In the genomic region with DNA sequence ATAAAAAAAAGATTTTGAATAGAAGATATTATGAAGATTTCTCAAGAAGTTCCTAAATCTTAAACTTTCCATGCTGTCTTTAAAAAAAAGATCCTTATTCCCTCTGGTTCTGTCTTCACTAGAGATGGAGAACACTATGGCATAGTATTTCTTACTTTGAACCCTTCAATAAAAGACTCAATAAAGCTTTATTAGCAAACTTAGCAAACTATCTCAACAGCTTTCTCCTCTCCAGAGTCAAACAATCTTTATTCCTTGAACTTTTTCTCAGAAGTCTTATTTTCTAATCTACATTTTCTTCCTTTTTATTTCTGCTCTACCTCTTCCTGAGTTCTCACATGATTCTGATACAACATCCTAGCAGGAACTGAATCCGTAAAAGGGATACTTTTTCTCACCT, we compare ENCODE assay signal across 28 cellular contexts. TPM values are rescaled to one million over a fixed set of nuclear protein-coding genes. Genes with fewer than 3 reads are reported as not detected.
"Had no signal": no experiment of that assay in that cellular context is flagged by ENCODE, and none has a peak within 500 bp of the region (broad histone marks: within the 10 kb centered on the region; RNA-seq: fewer than 3 reads in every experiment).

No MANE protein-coding gene starts in this region.

- H3K27ac ChIP-seq: colonic mucosa, coronary artery, dorsolateral prefrontal cortex, epithelial cell of prostate, esophagus muscularis mucosa, esophagus squamous epithelium, foreskin keratinocyte, gastrocnemius medialis, gastroesophageal sphincter, heart left ventricle, heart right ventricle, hepatocyte had no signal

- H3K9me3 ChIP-seq: colonic mucosa, esophagus muscularis mucosa, esophagus squamous epithelium, gastrocnemius medialis, gastroesophageal sphincter, heart left ventricle, heart right ventricle had no signal

- H3K27me3 Mint-ChIP-seq: dendritic cell treated with granulocyte-macrophage colony-stimulating factor and Interleukin-4, amounts not matched to agents 40 ng/mL and 50 ng/mL, for 4 days; effector memory CD8-positive, alpha-beta T cell had no signal

- H2AFZ ChIP-seq: hepatocyte had no signal

- H3K4me3 Mint-ChIP-seq: dendritic cell treated with granulocyte-macrophage colony-stimulating factor and Interleukin-4, amounts not matched to agents 40 ng/mL and 50 ng/mL, for 4 days; effector memory CD8-positive, alpha-beta T cell; endodermal cell had no signal

- H3K4me2 ChIP-seq: hepatocyte had no signal

- H3K79me2 ChIP-seq: hepatocyte had no signal

- H3K4me1 Mint-ChIP-seq: endodermal cell had no signal

- FAIRE-seq: endometrium, endothelial cell of umbilical vein had no signal

- DNase-seq: colonic mucosa; cortex of kidney; dermis blood vessel endothelial cell; dorsolateral prefrontal cortex; effector CD4-positive, alpha-beta T cell; effector CD8-positive, alpha-beta T cell; effector memory CD4-positive, alpha-beta T cell; effector memory CD8-positive, alpha-beta T cell; endodermal cell; erythroblast; esophagus squamous epithelium; foreskin fibroblast; foreskin keratinocyte; foreskin melanocyte; gastrocnemius medialis; glutamatergic neuron; head of caudate nucleus; heart left ventricle; heart right ventricle had no signal

- H3K4me1 ChIP-seq: colonic mucosa, gastrocnemius medialis, heart left ventricle had no signal

- H3K27ac Mint-ChIP-seq: dendritic cell treated with granulocyte-macrophage colony-stimulating factor and Interleukin-4, amounts not matched to agents 40 ng/mL and 50 ng/mL, for 4 days; effector memory CD8-positive, alpha-beta T cell; endodermal cell had no signal

- ATAC-seq: effector memory CD8-positive, alpha-beta T cell; esophagus mucosa; foreskin keratinocyte; gastrocnemius medialis; gastroesophageal sphincter; heart left ventricle; heart right ventricle had no signal

- H3K36me3 ChIP-seq: colonic mucosa had no signal

- H3K9me3 Mint-ChIP-seq: dendritic cell treated with granulocyte-macrophage colony-stimulating factor and Interleukin-4, amounts not matched to agents 40 ng/mL and 50 ng/mL, for 4 days; effector memory CD8-positive, alpha-beta T cell had no signal

- H3K27me3 ChIP-seq: colonic mucosa, dorsolateral prefrontal cortex, esophagus muscularis mucosa, esophagus squamous epithelium, foreskin keratinocyte, gastrocnemius medialis, gastroesophageal sphincter, heart left ventricle, heart right ventricle, hepatocyte had no signal

- H3K4me3 ChIP-seq: colonic mucosa, coronary artery, dorsolateral prefrontal cortex, esophagus muscularis mucosa, esophagus squamous epithelium, gastrocnemius medialis, gastroesophageal sphincter, heart left ventricle, heart right ventricle, hepatocyte had no signal

RNA-seq across cellular contexts. Expression of gene P4HA3, which starts 21.8 kb away (rescaled TPM):
- total RNA-seq: endodermal cell had no signal
